Comparison of ENCODE assay signal across 1 cellular context in genomic region chr16:59385953-59386352, GRCh38.
TF ChIP-seq lines count a peak whose summit lies in the region.

No MANE protein-coding gene starts in this region.

TF ChIP-seq in endothelial cell of umbilical vein, 7 proteins besides CTCF, POLR2A, EP300 and RAD21 (continued from another document):
- TF ChIP-seq GATA2 (IDR thresholded peaks at IDR 0.05; ENCODE audit: insufficient read depth, insufficient read length, low read depth, low read length) (no peak), JUN (IDR thresholded peaks at IDR 0.05; ENCODE audit: borderline replicate concordance, insufficient read depth, insufficient read length, low read depth) (no peak), MAX (IDR thresholded peaks at IDR 0.05; ENCODE audit: insufficient read depth, insufficient read length) (no peak)
